ENCODE assay signal across 8 cellular contexts in the genomic region with DNA sequence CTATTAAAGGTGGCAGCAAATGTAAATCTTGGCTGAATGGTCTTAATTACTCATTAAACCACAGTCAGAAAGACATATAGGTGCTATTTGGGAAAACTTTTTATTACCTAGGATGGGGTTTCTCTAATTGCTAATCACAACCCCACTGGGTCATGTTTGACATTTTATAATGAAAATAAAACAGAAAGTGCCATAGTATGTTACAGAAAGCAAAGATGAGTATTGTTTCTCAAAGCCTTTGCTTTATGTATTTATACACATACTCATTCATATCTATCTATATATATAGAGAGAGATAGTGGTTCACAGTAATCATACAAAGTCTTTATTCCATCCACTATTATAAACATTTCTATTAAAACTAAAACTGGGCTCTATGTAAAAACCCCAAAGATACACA.
"Had no signal": no experiment of that assay in that cellular context is flagged by ENCODE, and none has a peak within 500 bp of the region (broad histone marks: within the 10 kb centered on the region; RNA-seq: fewer than 3 reads in every experiment).

No MANE protein-coding gene starts in this region.

- H3K4me3 Mint-ChIP-seq: GM23338, H9, IgD-negative memory B cell had no signal

- FAIRE-seq: H1, H54, HepG2 had no signal

- DNase-seq: H9, HCEC 1CT had no signal

- H3K9me3 Mint-ChIP-seq: GM23338, H9 had no signal

- H3K27me3 Mint-ChIP-seq: IgD-negative memory B cell had no signal

- ATAC-seq: GM23338, HepG2 had no signal

- H3K27ac ChIP-seq: HL-60 had no signal

- H3K27ac Mint-ChIP-seq: GM23338 had no signal

- H3K4me3 ChIP-seq: GM23338 had no signal
